In the genomic region with DNA sequence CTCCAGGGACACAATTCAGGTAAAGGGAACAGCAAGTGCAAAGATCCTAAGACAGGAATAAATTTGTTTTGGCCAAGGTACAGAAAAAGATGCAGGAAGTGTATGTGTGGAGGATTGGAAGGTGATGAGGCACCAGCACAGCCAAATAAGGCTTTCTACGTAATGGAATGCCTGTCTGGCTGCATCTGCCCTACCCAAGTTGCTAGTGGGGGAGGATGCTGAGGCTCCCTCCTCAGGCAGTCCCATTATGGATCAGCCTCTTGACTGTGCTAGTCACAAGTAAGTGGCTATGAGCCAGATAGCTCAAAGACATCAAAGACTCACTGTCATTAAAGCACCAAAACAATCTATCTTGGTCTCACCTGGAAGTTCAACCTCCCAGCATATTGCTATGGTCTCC, we compare ENCODE assay signal across 2 cellular contexts.
TF ChIP-seq lines count a peak whose summit lies in the region.

No MANE protein-coding gene starts in this region.

TF ChIP-seq in GM23338, 12 proteins besides CTCF, POLR2A, EP300 and RAD21 (continues in another document):
- TF ChIP-seq, protein P1, sequence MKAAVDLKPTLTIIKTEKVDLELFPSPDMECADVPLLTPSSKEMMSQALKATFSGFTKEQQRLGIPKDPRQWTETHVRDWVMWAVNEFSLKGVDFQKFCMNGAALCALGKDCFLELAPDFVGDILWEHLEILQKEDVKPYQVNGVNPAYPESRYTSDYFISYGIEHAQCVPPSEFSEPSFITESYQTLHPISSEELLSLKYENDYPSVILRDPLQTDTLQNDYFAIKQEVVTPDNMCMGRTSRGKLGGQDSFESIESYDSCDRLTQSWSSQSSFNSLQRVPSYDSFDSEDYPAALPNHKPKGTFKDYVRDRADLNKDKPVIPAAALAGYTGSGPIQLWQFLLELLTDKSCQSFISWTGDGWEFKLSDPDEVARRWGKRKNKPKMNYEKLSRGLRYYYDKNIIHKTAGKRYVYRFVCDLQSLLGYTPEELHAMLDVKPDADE (IDR thresholded peaks at IDR 0.05), result no peak
- TF ChIP-seq ZNF114 (CRISPR knock-in tag; IDR thresholded peaks at IDR 0.05), result no peak
- no peak for TF ChIP-seq POLR2AphosphoS5 (IDR thresholded peaks at IDR 0.05; ENCODE audit: low read depth)
- TF ChIP-seq, protein P2, sequence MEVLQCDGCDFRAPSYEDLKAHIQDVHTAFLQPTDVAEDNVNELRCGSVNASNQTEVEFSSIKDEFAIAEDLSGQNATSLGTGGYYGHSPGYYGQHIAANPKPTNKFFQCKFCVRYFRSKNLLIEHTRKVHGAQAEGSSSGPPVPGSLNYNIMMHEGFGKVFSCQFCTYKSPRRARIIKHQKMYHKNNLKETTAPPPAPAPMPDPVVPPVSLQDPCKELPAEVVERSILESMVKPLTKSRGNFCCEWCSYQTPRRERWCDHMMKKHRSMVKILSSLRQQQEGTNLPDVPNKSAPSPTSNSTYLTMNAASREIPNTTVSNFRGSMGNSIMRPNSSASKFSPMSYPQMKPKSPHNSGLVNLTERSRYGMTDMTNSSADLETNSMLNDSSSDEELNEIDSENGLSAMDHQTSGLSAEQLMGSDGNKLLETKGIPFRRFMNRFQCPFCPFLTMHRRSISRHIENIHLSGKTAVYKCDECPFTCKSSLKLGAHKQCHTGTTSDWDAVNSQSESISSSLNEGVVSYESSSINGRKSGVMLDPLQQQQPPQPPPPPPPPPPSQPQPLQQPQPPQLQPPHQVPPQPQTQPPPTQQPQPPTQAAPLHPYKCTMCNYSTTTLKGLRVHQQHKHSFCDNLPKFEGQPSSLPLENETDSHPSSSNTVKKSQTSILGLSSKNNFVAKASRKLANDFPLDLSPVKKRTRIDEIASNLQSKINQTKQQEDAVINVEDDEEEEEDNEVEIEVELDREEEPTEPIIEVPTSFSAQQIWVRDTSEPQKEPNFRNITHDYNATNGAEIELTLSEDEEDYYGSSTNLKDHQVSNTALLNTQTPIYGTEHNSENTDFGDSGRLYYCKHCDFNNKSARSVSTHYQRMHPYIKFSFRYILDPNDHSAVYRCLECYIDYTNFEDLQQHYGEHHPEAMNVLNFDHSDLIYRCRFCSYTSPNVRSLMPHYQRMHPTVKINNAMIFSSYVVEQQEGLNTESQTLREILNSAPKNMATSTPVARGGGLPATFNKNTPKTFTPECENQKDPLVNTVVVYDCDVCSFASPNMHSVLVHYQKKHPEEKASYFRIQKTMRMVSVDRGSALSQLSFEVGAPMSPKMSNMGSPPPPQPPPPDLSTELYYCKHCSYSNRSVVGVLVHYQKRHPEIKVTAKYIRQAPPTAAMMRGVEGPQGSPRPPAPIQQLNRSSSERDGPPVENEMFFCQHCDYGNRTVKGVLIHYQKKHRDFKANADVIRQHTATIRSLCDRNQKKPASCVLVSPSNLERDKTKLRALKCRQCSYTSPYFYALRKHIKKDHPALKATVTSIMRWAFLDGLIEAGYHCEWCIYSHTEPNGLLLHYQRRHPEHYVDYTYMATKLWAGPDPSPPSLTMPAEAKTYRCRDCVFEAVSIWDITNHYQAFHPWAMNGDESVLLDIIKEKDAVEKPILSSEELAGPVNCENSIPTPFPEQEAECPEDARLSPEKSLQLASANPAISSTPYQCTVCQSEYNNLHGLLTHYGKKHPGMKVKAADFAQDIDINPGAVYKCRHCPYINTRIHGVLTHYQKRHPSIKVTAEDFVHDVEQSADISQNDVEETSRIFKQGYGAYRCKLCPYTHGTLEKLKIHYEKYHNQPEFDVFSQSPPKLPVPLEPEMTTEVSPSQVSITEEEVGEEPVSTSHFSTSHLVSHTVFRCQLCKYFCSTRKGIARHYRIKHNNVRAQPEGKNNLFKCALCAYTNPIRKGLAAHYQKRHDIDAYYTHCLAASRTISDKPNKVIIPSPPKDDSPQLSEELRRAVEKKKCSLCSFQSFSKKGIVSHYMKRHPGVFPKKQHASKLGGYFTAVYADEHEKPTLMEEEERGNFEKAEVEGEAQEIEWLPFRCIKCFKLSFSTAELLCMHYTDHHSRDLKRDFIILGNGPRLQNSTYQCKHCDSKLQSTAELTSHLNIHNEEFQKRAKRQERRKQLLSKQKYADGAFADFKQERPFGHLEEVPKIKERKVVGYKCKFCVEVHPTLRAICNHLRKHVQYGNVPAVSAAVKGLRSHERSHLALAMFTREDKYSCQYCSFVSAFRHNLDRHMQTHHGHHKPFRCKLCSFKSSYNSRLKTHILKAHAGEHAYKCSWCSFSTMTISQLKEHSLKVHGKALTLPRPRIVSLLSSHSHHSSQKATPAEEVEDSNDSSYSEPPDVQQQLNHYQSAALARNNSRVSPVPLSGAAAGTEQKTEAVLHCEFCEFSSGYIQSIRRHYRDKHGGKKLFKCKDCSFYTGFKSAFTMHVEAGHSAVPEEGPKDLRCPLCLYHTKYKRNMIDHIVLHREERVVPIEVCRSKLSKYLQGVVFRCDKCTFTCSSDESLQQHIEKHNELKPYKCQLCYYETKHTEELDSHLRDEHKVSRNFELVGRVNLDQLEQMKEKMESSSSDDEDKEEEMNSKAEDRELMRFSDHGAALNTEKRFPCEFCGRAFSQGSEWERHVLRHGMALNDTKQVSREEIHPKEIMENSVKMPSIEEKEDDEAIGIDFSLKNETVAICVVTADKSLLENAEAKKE (CRISPR knock-in tag; IDR thresholded peaks at IDR 0.05), result no peak
- no peak for TF ChIP-seq NANOG (IDR thresholded peaks at IDR 0.05; ENCODE audit: borderline replicate concordance)
- TF ChIP-seq CREB1 (CRISPR knock-in tag; IDR thresholded peaks at IDR 0.05; ENCODE audit: low read depth), result no peak
- TF ChIP-seq JUNB (IDR thresholded peaks at IDR 0.05; ENCODE audit: unreplicated experiment), result no peak
- TF ChIP-seq, protein P3, sequence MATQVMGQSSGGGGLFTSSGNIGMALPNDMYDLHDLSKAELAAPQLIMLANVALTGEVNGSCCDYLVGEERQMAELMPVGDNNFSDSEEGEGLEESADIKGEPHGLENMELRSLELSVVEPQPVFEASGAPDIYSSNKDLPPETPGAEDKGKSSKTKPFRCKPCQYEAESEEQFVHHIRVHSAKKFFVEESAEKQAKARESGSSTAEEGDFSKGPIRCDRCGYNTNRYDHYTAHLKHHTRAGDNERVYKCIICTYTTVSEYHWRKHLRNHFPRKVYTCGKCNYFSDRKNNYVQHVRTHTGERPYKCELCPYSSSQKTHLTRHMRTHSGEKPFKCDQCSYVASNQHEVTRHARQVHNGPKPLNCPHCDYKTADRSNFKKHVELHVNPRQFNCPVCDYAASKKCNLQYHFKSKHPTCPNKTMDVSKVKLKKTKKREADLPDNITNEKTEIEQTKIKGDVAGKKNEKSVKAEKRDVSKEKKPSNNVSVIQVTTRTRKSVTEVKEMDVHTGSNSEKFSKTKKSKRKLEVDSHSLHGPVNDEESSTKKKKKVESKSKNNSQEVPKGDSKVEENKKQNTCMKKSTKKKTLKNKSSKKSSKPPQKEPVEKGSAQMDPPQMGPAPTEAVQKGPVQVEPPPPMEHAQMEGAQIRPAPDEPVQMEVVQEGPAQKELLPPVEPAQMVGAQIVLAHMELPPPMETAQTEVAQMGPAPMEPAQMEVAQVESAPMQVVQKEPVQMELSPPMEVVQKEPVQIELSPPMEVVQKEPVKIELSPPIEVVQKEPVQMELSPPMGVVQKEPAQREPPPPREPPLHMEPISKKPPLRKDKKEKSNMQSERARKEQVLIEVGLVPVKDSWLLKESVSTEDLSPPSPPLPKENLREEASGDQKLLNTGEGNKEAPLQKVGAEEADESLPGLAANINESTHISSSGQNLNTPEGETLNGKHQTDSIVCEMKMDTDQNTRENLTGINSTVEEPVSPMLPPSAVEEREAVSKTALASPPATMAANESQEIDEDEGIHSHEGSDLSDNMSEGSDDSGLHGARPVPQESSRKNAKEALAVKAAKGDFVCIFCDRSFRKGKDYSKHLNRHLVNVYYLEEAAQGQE (IDR thresholded peaks at IDR 0.05; ENCODE audit: unreplicated experiment), result no peak
- no peak for TF ChIP-seq EZH2phosphoT487 (IDR thresholded peaks at IDR 0.05; ENCODE audit: unreplicated experiment)
- no peak for TF ChIP-seq ZNF331 (CRISPR knock-in tag; IDR thresholded peaks at IDR 0.05; ENCODE audit: low read depth)

TF ChIP-seq in H1, 55 proteins besides CTCF, POLR2A, EP300 and RAD21:
- 0 out of 2 replicates have a peak, but pooled peaks have one; percentile 34 for TF ChIP-seq SRF (IDR thresholded peaks at IDR 0.05; ENCODE audit: low read depth, low read length)
- no peak for TF ChIP-seq SIN3A (conservative IDR thresholded peaks at IDR 0.05 in 1 of 2, IDR thresholded peaks at IDR 0.05 in 1 of 2; ENCODE audit: low read depth in 1 of 2, low read length in 2 of 2)
- TF ChIP-seq PHF8 (conservative IDR thresholded peaks at IDR 0.05; ENCODE audit: low read depth, low read length), result no peak
